ENCODE assay signal across 1 cellular context in the genomic region with DNA sequence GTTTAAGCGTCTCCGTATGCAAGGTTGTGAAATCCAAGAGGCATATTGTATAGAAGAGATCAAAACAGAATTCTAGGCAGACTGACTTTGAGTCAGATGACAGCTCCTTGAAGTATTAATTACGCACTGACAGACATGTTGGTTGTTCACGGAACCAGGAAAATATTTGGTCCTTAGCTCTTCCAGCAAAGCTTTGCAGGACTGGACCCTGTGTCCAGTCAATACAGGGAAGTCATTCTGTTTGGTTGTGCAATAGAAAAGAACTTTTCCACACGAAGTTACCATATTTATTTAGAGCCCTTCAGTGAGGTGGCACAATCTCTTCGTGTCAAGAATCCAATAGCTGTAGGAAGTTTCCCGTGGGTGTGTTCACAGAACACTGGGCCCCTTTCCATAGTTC.
A peak's percentile ranks its signal among the peaks of the same experiment; 100 is the strongest.
TF ChIP-seq lines count a peak whose summit lies in the region.

No MANE protein-coding gene starts in this region.

TF ChIP-seq in HepG2, 621 proteins besides CTCF, POLR2A, EP300 and RAD21 (continued from another document):
- TF ChIP-seq, protein P1, sequence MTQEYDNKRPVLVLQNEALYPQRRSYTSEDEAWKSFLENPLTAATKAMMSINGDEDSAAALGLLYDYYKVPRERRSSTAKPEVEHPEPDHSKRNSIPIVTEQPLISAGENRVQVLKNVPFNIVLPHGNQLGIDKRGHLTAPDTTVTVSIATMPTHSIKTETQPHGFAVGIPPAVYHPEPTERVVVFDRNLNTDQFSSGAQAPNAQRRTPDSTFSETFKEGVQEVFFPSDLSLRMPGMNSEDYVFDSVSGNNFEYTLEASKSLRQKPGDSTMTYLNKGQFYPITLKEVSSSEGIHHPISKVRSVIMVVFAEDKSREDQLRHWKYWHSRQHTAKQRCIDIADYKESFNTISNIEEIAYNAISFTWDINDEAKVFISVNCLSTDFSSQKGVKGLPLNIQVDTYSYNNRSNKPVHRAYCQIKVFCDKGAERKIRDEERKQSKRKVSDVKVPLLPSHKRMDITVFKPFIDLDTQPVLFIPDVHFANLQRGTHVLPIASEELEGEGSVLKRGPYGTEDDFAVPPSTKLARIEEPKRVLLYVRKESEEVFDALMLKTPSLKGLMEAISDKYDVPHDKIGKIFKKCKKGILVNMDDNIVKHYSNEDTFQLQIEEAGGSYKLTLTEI (CRISPR knock-in tag; conservative IDR thresholded peaks at IDR 0.05): no peak
- TF ChIP-seq ZNF253 (CRISPR knock-in tag; IDR thresholded peaks at IDR 0.05; ENCODE audit: borderline replicate concordance) (no peak), YEATS4 (CRISPR knock-in tag; IDR thresholded peaks at IDR 0.05; ENCODE audit: borderline replicate concordance) (no peak), GATAD2A (CRISPR knock-in tag; IDR thresholded peaks at IDR 0.05) (peak; percentile 60), FOXA3 (CRISPR knock-in tag; IDR thresholded peaks at IDR 0.05) (peak; percentile 20; the same call in 1 of the 2 replicates), ZFP37 (CRISPR knock-in tag; IDR thresholded peaks at IDR 0.05; ENCODE audit: borderline replicate concordance) (no peak), ZSCAN9 (CRISPR knock-in tag; IDR thresholded peaks at IDR 0.05; ENCODE audit: borderline replicate concordance) (no peak), MYNN (CRISPR knock-in tag; IDR thresholded peaks at IDR 0.05; ENCODE audit: low read depth) (no peak), MYC (CRISPR knock-in tag; IDR thresholded peaks at IDR 0.05; ENCODE audit: borderline replicate concordance) (no peak), DMAP1 (CRISPR knock-in tag; IDR thresholded peaks at IDR 0.05) (no peak), JUNB (CRISPR knock-in tag; IDR thresholded peaks at IDR 0.05; ENCODE audit: borderline replicate concordance) (no peak), KLF9 (CRISPR knock-in tag; IDR thresholded peaks at IDR 0.05; ENCODE audit: low read depth) (no peak), MBD4 (IDR thresholded peaks at IDR 0.05; ENCODE audit: borderline replicate concordance, low read length) (no peak), FOXO1 (CRISPR knock-in tag; IDR thresholded peaks at IDR 0.05) (0 out of 2 replicates have a peak, but pooled peaks have one; percentile 15), THAP11 (CRISPR knock-in tag; IDR thresholded peaks at IDR 0.05) (no peak), IKZF1 (IDR thresholded peaks at IDR 0.05) (no peak), HNF4G (IDR thresholded peaks at IDR 0.05; ENCODE audit: borderline replicate concordance, low read depth, low read length) (no peak), HNF4G (CRISPR knock-in tag; IDR thresholded peaks at IDR 0.05; ENCODE audit: borderline replicate concordance, low read depth) (no peak), RFX1 (IDR thresholded peaks at IDR 0.05) (no peak), ZNF10 (CRISPR knock-in tag; IDR thresholded peaks at IDR 0.05; ENCODE audit: borderline replicate concordance, low read depth) (no peak), ZFP36 (IDR thresholded peaks at IDR 0.05; ENCODE audit: borderline replicate concordance, low read depth, low read length, partially characterized antibody) (no peak), ZNF776 (CRISPR knock-in tag; IDR thresholded peaks at IDR 0.05) (no peak), ZNF12 (CRISPR knock-in tag; IDR thresholded peaks at IDR 0.05) (no peak), ZFP82 (CRISPR knock-in tag; IDR thresholded peaks at IDR 0.05; ENCODE audit: borderline replicate concordance) (no peak), ZNF549 (CRISPR knock-in tag; IDR thresholded peaks at IDR 0.05) (no peak)
- TF ChIP-seq, protein P2, sequence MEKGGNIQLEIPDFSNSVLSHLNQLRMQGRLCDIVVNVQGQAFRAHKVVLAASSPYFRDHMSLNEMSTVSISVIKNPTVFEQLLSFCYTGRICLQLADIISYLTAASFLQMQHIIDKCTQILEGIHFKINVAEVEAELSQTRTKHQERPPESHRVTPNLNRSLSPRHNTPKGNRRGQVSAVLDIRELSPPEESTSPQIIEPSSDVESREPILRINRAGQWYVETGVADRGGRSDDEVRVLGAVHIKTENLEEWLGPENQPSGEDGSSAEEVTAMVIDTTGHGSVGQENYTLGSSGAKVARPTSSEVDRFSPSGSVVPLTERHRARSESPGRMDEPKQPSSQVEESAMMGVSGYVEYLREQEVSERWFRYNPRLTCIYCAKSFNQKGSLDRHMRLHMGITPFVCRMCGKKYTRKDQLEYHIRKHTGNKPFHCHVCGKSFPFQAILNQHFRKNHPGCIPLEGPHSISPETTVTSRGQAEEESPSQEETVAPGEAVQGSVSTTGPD (CRISPR knock-in tag; IDR thresholded peaks at IDR 0.05): no peak
- TF ChIP-seq, protein P3, sequence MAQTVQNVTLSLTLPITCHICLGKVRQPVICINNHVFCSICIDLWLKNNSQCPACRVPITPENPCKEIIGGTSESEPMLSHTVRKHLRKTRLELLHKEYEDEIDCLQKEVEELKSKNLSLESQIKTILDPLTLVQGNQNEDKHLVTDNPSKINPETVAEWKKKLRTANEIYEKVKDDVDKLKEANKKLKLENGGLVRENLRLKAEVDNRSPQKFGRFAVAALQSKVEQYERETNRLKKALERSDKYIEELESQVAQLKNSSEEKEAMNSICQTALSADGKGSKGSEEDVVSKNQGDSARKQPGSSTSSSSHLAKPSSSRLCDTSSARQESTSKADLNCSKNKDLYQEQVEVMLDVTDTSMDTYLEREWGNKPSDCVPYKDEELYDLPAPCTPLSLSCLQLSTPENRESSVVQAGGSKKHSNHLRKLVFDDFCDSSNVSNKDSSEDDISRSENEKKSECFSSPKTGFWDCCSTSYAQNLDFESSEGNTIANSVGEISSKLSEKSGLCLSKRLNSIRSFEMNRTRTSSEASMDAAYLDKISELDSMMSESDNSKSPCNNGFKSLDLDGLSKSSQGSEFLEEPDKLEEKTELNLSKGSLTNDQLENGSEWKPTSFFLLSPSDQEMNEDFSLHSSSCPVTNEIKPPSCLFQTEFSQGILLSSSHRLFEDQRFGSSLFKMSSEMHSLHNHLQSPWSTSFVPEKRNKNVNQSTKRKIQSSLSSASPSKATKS (CRISPR knock-in tag; IDR thresholded peaks at IDR 0.05): no peak
- TF ChIP-seq, protein P4, sequence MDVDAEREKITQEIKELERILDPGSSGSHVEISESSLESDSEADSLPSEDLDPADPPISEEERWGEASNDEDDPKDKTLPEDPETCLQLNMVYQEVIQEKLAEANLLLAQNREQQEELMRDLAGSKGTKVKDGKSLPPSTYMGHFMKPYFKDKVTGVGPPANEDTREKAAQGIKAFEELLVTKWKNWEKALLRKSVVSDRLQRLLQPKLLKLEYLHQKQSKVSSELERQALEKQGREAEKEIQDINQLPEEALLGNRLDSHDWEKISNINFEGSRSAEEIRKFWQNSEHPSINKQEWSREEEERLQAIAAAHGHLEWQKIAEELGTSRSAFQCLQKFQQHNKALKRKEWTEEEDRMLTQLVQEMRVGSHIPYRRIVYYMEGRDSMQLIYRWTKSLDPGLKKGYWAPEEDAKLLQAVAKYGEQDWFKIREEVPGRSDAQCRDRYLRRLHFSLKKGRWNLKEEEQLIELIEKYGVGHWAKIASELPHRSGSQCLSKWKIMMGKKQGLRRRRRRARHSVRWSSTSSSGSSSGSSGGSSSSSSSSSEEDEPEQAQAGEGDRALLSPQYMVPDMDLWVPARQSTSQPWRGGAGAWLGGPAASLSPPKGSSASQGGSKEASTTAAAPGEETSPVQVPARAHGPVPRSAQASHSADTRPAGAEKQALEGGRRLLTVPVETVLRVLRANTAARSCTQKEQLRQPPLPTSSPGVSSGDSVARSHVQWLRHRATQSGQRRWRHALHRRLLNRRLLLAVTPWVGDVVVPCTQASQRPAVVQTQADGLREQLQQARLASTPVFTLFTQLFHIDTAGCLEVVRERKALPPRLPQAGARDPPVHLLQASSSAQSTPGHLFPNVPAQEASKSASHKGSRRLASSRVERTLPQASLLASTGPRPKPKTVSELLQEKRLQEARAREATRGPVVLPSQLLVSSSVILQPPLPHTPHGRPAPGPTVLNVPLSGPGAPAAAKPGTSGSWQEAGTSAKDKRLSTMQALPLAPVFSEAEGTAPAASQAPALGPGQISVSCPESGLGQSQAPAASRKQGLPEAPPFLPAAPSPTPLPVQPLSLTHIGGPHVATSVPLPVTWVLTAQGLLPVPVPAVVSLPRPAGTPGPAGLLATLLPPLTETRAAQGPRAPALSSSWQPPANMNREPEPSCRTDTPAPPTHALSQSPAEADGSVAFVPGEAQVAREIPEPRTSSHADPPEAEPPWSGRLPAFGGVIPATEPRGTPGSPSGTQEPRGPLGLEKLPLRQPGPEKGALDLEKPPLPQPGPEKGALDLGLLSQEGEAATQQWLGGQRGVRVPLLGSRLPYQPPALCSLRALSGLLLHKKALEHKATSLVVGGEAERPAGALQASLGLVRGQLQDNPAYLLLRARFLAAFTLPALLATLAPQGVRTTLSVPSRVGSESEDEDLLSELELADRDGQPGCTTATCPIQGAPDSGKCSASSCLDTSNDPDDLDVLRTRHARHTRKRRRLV (CRISPR knock-in tag; IDR thresholded peaks at IDR 0.05): no peak
- TF ChIP-seq, protein P5, sequence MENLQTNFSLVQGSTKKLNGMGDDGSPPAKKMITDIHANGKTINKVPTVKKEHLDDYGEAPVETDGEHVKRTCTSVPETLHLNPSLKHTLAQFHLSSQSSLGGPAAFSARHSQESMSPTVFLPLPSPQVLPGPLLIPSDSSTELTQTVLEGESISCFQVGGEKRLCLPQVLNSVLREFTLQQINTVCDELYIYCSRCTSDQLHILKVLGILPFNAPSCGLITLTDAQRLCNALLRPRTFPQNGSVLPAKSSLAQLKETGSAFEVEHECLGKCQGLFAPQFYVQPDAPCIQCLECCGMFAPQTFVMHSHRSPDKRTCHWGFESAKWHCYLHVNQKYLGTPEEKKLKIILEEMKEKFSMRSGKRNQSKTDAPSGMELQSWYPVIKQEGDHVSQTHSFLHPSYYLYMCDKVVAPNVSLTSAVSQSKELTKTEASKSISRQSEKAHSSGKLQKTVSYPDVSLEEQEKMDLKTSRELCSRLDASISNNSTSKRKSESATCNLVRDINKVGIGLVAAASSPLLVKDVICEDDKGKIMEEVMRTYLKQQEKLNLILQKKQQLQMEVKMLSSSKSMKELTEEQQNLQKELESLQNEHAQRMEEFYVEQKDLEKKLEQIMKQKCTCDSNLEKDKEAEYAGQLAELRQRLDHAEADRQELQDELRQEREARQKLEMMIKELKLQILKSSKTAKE (CRISPR knock-in tag; IDR thresholded peaks at IDR 0.05; ENCODE audit: borderline replicate concordance): no peak
